In genomic region chr3:50047426-50047825, GRCh38 we compare ENCODE assay signal across 20 cellular contexts. TPM values are rescaled to one million over a fixed set of nuclear protein-coding genes. Genes with fewer than 3 reads are reported as not detected.
DNase-seq lines count a peak whose midpoint lies in the region; ATAC-seq and TF ChIP-seq lines count a peak whose summit lies in the region.
"Had no signal": no experiment of that assay in that cellular context is flagged by ENCODE, and none has a peak within 500 bp of the region (broad histone marks: within the 10 kb centered on the region; RNA-seq: fewer than 3 reads in every experiment).

No MANE protein-coding gene starts in this region.

- ATAC-seq in activated naive CD8-positive, alpha-beta T cell treated with anti-CD3 and anti-CD28 coated beads, Interleukin-2, amount 10 ng/mL, durations not matched to agents 7 days and 5 days (ENCODE audit: low read depth): no peak
- no peak for ATAC-seq in activated naive CD8-positive, alpha-beta T cell treated with anti-CD3 and anti-CD28 coated beads, Interleukin-2, amount 50 U/mL, for 24 hours
- ATAC-seq in GM19035 (IDR thresholded peaks at IDR 0.05; ENCODE audit: unreplicated experiment): no peak
- no peak for ATAC-seq in lower lobe of right lung
- ATAC-seq: A549 had no signal

- H3K4me1 ChIP-seq in breast epithelium (no peaks in the 10 kb centered on the region), lower lobe of right lung (no peaks in the 10 kb centered on the region)

- POLR2A ChIA-PET in activated naive CD8-positive, alpha-beta T cell treated with anti-CD3 and anti-CD28 coated beads, Interleukin-2, amount 10 ng/mL, durations not matched to agents 7 days and 5 days (lab: Charles Lee): no interaction called here

- H3K27me3 Mint-ChIP-seq in activated naive CD8-positive, alpha-beta T cell treated with anti-CD3 and anti-CD28 coated beads, Interleukin-2, amount 10 ng/mL, durations not matched to agents 7 days and 5 days: no peaks in the 10 kb centered on the region
- no peaks in the 10 kb centered on the region for H3K27me3 Mint-ChIP-seq in activated naive CD8-positive, alpha-beta T cell treated with anti-CD3 and anti-CD28 coated beads, Interleukin-2, amount 50 U/mL, for 24 hours
- H3K27me3 Mint-ChIP-seq in chondrocyte (ENCODE audit: low read depth) (no peaks in the 10 kb centered on the region), osteocyte (ENCODE audit: unreplicated experiment) (no peaks in the 10 kb centered on the region)
- H3K27me3 Mint-ChIP-seq: CD4-positive, alpha-beta memory T cell had no signal

- H3K27ac Mint-ChIP-seq in activated naive CD8-positive, alpha-beta T cell treated with anti-CD3 and anti-CD28 coated beads, Interleukin-2, amount 10 ng/mL, durations not matched to agents 7 days and 5 days: peak overlapping the region; percentile 14
- no peak overlapping the region for H3K27ac Mint-ChIP-seq in activated naive CD8-positive, alpha-beta T cell treated with anti-CD3 and anti-CD28 coated beads, Interleukin-2, amount 50 U/mL, for 24 hours
- H3K27ac Mint-ChIP-seq in chondrocyte (ENCODE audit: unreplicated experiment) (peak overlapping the region; percentile 36), osteocyte (ENCODE audit: unreplicated experiment) (peak overlapping the region; percentile 62)

- peaks cover 12% of the 10 kb centered on the region for H3K36me3 Mint-ChIP-seq in activated naive CD8-positive, alpha-beta T cell treated with anti-CD3 and anti-CD28 coated beads, Interleukin-2, amount 10 ng/mL, durations not matched to agents 7 days and 5 days
- peaks cover 21% of the 10 kb centered on the region for H3K36me3 Mint-ChIP-seq in activated naive CD8-positive, alpha-beta T cell treated with anti-CD3 and anti-CD28 coated beads, Interleukin-2, amount 50 U/mL, for 24 hours (ENCODE audit: low read depth)
- H3K36me3 Mint-ChIP-seq in chondrocyte (ENCODE audit: low read depth): peaks cover 11% of the 10 kb centered on the region
- H3K36me3 Mint-ChIP-seq in osteocyte (ENCODE audit: unreplicated experiment): peaks cover 16% of the 10 kb centered on the region

- H3K9me3 ChIP-seq in breast epithelium: no peaks in the 10 kb centered on the region
- H3K9me3 ChIP-seq in lower lobe of right lung: no peaks in the 10 kb centered on the region
- H3K9me3 ChIP-seq: A549 had no signal

- no peak overlapping the region for H3K27ac ChIP-seq in breast epithelium
- H3K27ac ChIP-seq in lower lobe of right lung: no peak overlapping the region
- H3K27ac ChIP-seq: A549 had no signal

- intact Hi-C loops in breast epithelium (cut with DNase I; ENCODE audit: low total_unique reads) (no loop called here), lower lobe of right lung (cut with DNase I) (no loop called here)

- peaks cover 4% of the 10 kb centered on the region for H3K36me3 ChIP-seq in breast epithelium
- peaks cover 57% of the 10 kb centered on the region for H3K36me3 ChIP-seq in lower lobe of right lung

- H3K4me3 ChIP-seq in breast epithelium (no peak overlapping the region), lower lobe of right lung (no peak overlapping the region)
- H3K4me3 ChIP-seq: A549 had no signal

- no peaks in the 10 kb centered on the region for H3K9me3 Mint-ChIP-seq in activated naive CD8-positive, alpha-beta T cell treated with anti-CD3 and anti-CD28 coated beads, Interleukin-2, amount 10 ng/mL, durations not matched to agents 7 days and 5 days
- H3K9me3 Mint-ChIP-seq in activated naive CD8-positive, alpha-beta T cell treated with anti-CD3 and anti-CD28 coated beads, Interleukin-2, amount 50 U/mL, for 24 hours: no peaks in the 10 kb centered on the region
- H3K9me3 Mint-ChIP-seq in chondrocyte (ENCODE audit: low read depth) (no peaks in the 10 kb centered on the region), osteocyte (ENCODE audit: unreplicated experiment) (no peaks in the 10 kb centered on the region)
- H3K9me3 Mint-ChIP-seq: CD4-positive, alpha-beta memory T cell had no signal

- no peak for DNase-seq in activated naive CD8-positive, alpha-beta T cell treated with anti-CD3 and anti-CD28 coated beads, Interleukin-2, amount 10 ng/mL, durations not matched to agents 7 days and 5 days
- no peak for DNase-seq in activated naive CD8-positive, alpha-beta T cell treated with anti-CD3 and anti-CD28 coated beads, Interleukin-2, amount 50 U/mL, for 24 hours
- DNase-seq in chondrocyte (ENCODE audit: low spot score): no peak
- no peak for DNase-seq in osteocyte (ENCODE audit: extremely low spot score, unreplicated experiment)
- DNase-seq in breast epithelium (ENCODE audit: low spot score in 2 of 2): no peak
- no peak for DNase-seq in lower lobe of right lung
- DNase-seq: 8988T; ACHN; AML-193; C1 segment of cervical spinal cord; Calu3; CD4-positive, alpha-beta memory T cell; COR-L47; DMS53; DMS79 treated with DMSO at 0.1 percent for 48 hours; GF-D8; H7; HCEC 1CT had no signal

- H3K4me1 Mint-ChIP-seq in activated naive CD8-positive, alpha-beta T cell treated with anti-CD3 and anti-CD28 coated beads, Interleukin-2, amount 10 ng/mL, durations not matched to agents 7 days and 5 days: peaks cover 7% of the 10 kb centered on the region
- peaks cover 16% of the 10 kb centered on the region for H3K4me1 Mint-ChIP-seq in activated naive CD8-positive, alpha-beta T cell treated with anti-CD3 and anti-CD28 coated beads, Interleukin-2, amount 50 U/mL, for 24 hours
- H3K4me1 Mint-ChIP-seq in chondrocyte (ENCODE audit: low read depth): peaks cover 11% of the 10 kb centered on the region
- peaks cover 33% of the 10 kb centered on the region for H3K4me1 Mint-ChIP-seq in osteocyte (ENCODE audit: unreplicated experiment)

- no peak overlapping the region for H3K4me3 Mint-ChIP-seq in activated naive CD8-positive, alpha-beta T cell treated with anti-CD3 and anti-CD28 coated beads, Interleukin-2, amount 10 ng/mL, durations not matched to agents 7 days and 5 days
- H3K4me3 Mint-ChIP-seq in activated naive CD8-positive, alpha-beta T cell treated with anti-CD3 and anti-CD28 coated beads, Interleukin-2, amount 50 U/mL, for 24 hours: no peak overlapping the region
- H3K4me3 Mint-ChIP-seq in chondrocyte (ENCODE audit: unreplicated experiment): no peak overlapping the region
- no peak overlapping the region for H3K4me3 Mint-ChIP-seq in osteocyte (ENCODE audit: unreplicated experiment)
- H3K4me3 Mint-ChIP-seq: CD4-positive, alpha-beta memory T cell had no signal

- no peak for TF ChIP-seq CTCF in chondrocyte (IDR thresholded peaks at IDR 0.05)
- TF ChIP-seq CTCF in osteocyte (IDR thresholded peaks at IDR 0.05): no peak
- TF ChIP-seq CTCF in breast epithelium (IDR thresholded peaks at IDR 0.05): no peak
- no peak for TF ChIP-seq CTCF in lower lobe of right lung (IDR thresholded peaks at IDR 0.05)

- H3K27me3 ChIP-seq in breast epithelium (no peaks in the 10 kb centered on the region), lower lobe of right lung (ENCODE audit: low read depth) (no peaks in the 10 kb centered on the region)

- TF ChIP-seq POLR2A in breast epithelium (IDR thresholded peaks at IDR 0.05): no peak

RNA-seq across cellular contexts. Expression of gene RBM5, which starts 41.3 kb away (rescaled TPM):
- 100 to 1,000 TPM; 256 to 257 TPM for total RNA-seq in activated naive CD8-positive, alpha-beta T cell treated with anti-CD3 and anti-CD28 coated beads, Interleukin-2, amount 10 ng/mL, durations not matched to agents 7 days and 5 days
- 119 to 147 TPM (median 127 TPM) in 3 replicates for total RNA-seq in chondrocyte
- total RNA-seq in osteocyte: 213 and 225 TPM in 2 replicates
- 100 to 1,000 TPM; 214 to 343 (median 296) TPM for total RNA-seq in breast epithelium
- total RNA-seq in lower lobe of right lung: 153 TPM
